ENCODE assay signal across 8 cellular contexts in genomic region chr19:58476498-58477015, GRCh38. TPM values are rescaled to one million over a fixed set of nuclear protein-coding genes. Genes with fewer than 3 reads are reported as not detected.
A peak's percentile ranks its signal among the peaks of the same experiment; 100 is the strongest.
DNase-seq lines count a peak whose midpoint lies in the region; ATAC-seq and TF ChIP-seq lines count a peak whose summit lies in the region.

No MANE protein-coding gene starts in this region.

- H3K36me3 ChIP-seq in urinary bladder (ENCODE audit: insufficient read depth) = no peaks in the 10 kb centered on the region

- WGBS in urinary bladder = 1% methylated on average over 27 of the region's 27 CpGs

- H3K4me3 ChIP-seq in choroid plexus epithelial cell (ENCODE audit: low read depth, low read length) = peak overlapping the region; percentile 69
- H3K4me3 ChIP-seq in urinary bladder (ENCODE audit: low read depth, low read length) = peak overlapping the region; percentile 53

- peak overlapping the region; percentile 92 for H3K27ac Mint-ChIP-seq in memory B cell

- no peaks in the 10 kb centered on the region for H3K4me1 ChIP-seq in urinary bladder (ENCODE audit: insufficient read depth)

- peak overlapping the region; percentile 85 for H3K27ac ChIP-seq in urinary bladder (ENCODE audit: low read depth)

- H3K36me3 Mint-ChIP-seq in memory B cell = peaks cover 5% of the 10 kb centered on the region

- no peaks in the 10 kb centered on the region for H3K9me3 Mint-ChIP-seq in memory B cell

- peak overlapping the region; percentile 97 for H3K4me3 Mint-ChIP-seq in memory B cell

- ATAC-seq in memory B cell (ENCODE audit: low read depth) = no peak
- no peak for ATAC-seq in HG03025 (IDR thresholded peaks at IDR 0.05; ENCODE audit: low FRiP score, unreplicated experiment)

- TF ChIP-seq CTCF in choroid plexus epithelial cell (conservative IDR thresholded peaks at IDR 0.05; ENCODE audit: low read depth, low read length) = no peak

- H3K4me1 Mint-ChIP-seq in memory B cell = peaks cover 11% of the 10 kb centered on the region

- DNase-seq in NCI-H1105 treated with DMSO at 0.1 percent for 48 hours (lab: John Stamatoyannopoulos, UW) (peak; percentile 1), NCI-H1105 (lab: John Stamatoyannopoulos, UW) (no peak), NCI-H2196 treated with DMSO at 0.1 percent for 48 hours (lab: John Stamatoyannopoulos, UW; ENCODE audit: unreplicated experiment) (peak; percentile 18), choroid plexus epithelial cell (ENCODE audit: low read depth) (peak; percentile 23), memory B cell (ENCODE audit: low spot score in 2 of 2) (no peak), cerebellar nuclear complex (lab: John Stamatoyannopoulos, UW) (no peak)

- H3K27me3 Mint-ChIP-seq in memory B cell = no peaks in the 10 kb centered on the region

RNA-seq across cellular contexts. Expression of gene ZNF446, which starts 0.4 kb away (rescaled TPM):
- total RNA-seq in urinary bladder = 6.0 TPM
- 16.2 TPM for polyA plus RNA-seq in urinary bladder

RNA-seq across cellular contexts. Expression of gene ZNF324, which starts 9.7 kb away (rescaled TPM):
- 9.5 TPM for total RNA-seq in urinary bladder
- 8.6 TPM for polyA plus RNA-seq in urinary bladder

RNA-seq across cellular contexts. Expression of gene ZNF324B, which starts 25.1 kb away (rescaled TPM):
- total RNA-seq in urinary bladder = 6.6 TPM
- 5.4 TPM for polyA plus RNA-seq in urinary bladder

RNA-seq across cellular contexts. Expression of gene SLC27A5, which starts 35.2 kb away (rescaled TPM):
- 3.5 TPM for total RNA-seq in urinary bladder
- 16.8 TPM for polyA plus RNA-seq in urinary bladder

RNA-seq across cellular contexts. Expression of gene ZNF132, which starts 36.6 kb away (rescaled TPM):
- total RNA-seq in urinary bladder = 11.9 TPM
- polyA plus RNA-seq in urinary bladder = 2.3 TPM

Comparison
In these comparisons a context has a peak if more than half of its experiments do, and no peak if none do; other contexts are left out.
1. DNase-seq: peak in NCI-H1105 treated with DMSO at 0.1 percent for 48 hours (single experiment), NCI-H2196 treated with DMSO at 0.1 percent for 48 hours (single experiment) and choroid plexus epithelial cell (single experiment); none in NCI-H1105 (single experiment), memory B cell (0 of 2) and cerebellar nuclear complex (0 of 2).